In the genomic region with DNA sequence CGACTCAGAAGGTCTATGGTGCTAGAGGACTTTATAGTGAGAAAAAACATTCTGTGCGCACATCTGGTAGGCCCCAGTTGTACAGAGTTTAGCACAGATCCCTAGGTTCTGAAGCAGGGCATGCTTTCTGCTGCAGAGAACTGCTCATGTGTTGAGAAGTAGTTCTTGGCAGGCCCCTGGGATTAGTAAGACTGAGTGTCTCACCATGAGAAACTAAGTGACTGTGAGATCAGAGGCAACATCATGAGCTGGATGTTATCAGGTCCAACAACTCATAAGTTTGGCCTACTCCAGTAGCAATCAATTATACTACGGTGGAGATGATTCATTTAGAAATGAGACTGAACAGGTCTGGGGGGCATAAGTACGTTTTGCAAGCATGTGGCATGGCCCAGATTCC, we compare ENCODE assay signal across 22 cellular contexts.
A peak's percentile ranks its signal among the peaks of the same experiment; 100 is the strongest.
DNase-seq lines count a peak whose midpoint lies in the region; ATAC-seq and TF ChIP-seq lines count a peak whose summit lies in the region.
"Had no signal": no experiment of that assay in that cellular context is flagged by ENCODE, and none has a peak within 500 bp of the region (broad histone marks: within the 10 kb centered on the region; RNA-seq: fewer than 3 reads in every experiment).

No MANE protein-coding gene starts in this region.

- no peaks in the 10 kb centered on the region for H3K36me3 ChIP-seq in GM23248 (ENCODE audit: low read depth)
- H3K36me3 ChIP-seq: suprapubic skin had no signal

- H3K79me2 ChIP-seq in GM23248 (ENCODE audit: insufficient read depth), result no peaks in the 10 kb centered on the region

- H3K27me3 Mint-ChIP-seq in stimulated activated naive CD8-positive, alpha-beta T cell treated with anti-CD3 and anti-CD28 coated beads, Interleukin-15, amount 100 ng/mL, for 72 hours, result no peaks in the 10 kb centered on the region

- H3K4me3 Mint-ChIP-seq in stimulated activated naive CD8-positive, alpha-beta T cell treated with anti-CD3 and anti-CD28 coated beads, Interleukin-15, amount 100 ng/mL, for 72 hours, result no peak overlapping the region
- H3K4me3 Mint-ChIP-seq: CD8-positive, alpha-beta T cell; endodermal cell; neural crest cell; T-helper 1 cell treated with Interleukin-12 subunit alpha and Interleukin-12 subunit beta and Interleukin-4 antibody, amounts not matched to agents 30 μg/mL and 1 μg/mL, for 36 hours had no signal

- 27 to 30% methylated on average over 4 of the region's 4 CpGs for WGBS in GM23248 (ENCODE audit: low coverage in 1 of 2, low lambda C conversion rate in 2 of 2, missing lambda C conversion rate in 2 of 2), 2 experiments

- H3K27me3 ChIP-seq in GM23248 (replicated peaks; ENCODE audit: insufficient read depth), result no peaks in the 10 kb centered on the region
- H3K27me3 ChIP-seq: suprapubic skin had no signal

- no peak overlapping the region for H3K9ac ChIP-seq in GM23248
- H3K9ac ChIP-seq: KMS-11 had no signal

- DNase-seq in AG04449 (ENCODE audit: low read depth, low spot score) (peak; percentile 44), GM23248 (peak; percentile 95), amniotic epithelial cell (ENCODE audit: low read depth) (peak; percentile 82), fibroblast of the aortic adventitia (ENCODE audit: low read depth) (peak; percentile 77), GOT3 (lab: John Stamatoyannopoulos, UW) (no peak)
- no peak for DNase-seq in stimulated activated naive CD8-positive, alpha-beta T cell treated with anti-CD3 and anti-CD28 coated beads, Interleukin-15, amount 100 ng/mL, for 72 hours
- DNase-seq: activated CD4-positive, alpha-beta T cell treated with anti-CD3 and anti-CD28 coated beads, Interleukin-2, amount 50 U/mL, for 48 hours; activated gamma-delta T cell treated with Interleukin-2 at 50 U/mL for 16 hours; aorta; CD8-positive, alpha-beta T cell; endodermal cell; left colon; NCI-H1092 treated with DMSO at 0.1 percent for 48 hours; NCI-H526 treated with DMSO at 0.1 percent for 48 hours; SHP77 treated with DMSO at 0.1 percent for 48 hours had no signal

- in situ Hi-C loops in GM23248 (cut with MboI), result no loop called here

- no peaks in the 10 kb centered on the region for H3K9me3 ChIP-seq in GM23248 (ENCODE audit: low read depth)
- H3K9me3 ChIP-seq: A549, suprapubic skin had no signal

- H2AFZ ChIP-seq in GM23248, result no peak overlapping the region

- H3K4me3 ChIP-seq in AG04449 (ENCODE audit: low read depth, low read length), result no peak overlapping the region
- H3K4me3 ChIP-seq in GM23248, result no peak overlapping the region
- H3K4me3 ChIP-seq in fibroblast of the aortic adventitia (ENCODE audit: low read depth, low read length), result no peak overlapping the region
- H3K4me3 ChIP-seq: A549, suprapubic skin had no signal

- H3F3A ChIP-seq in GM23248 (ENCODE audit: insufficient read depth), result peaks cover 20% of the 10 kb centered on the region

- POLR2A ChIA-PET in AG04449 (lab: Yijun Ruan, JAX), result no interaction called here

- H3K4me2 ChIP-seq in GM23248 (ENCODE audit: unreplicated experiment), result no peak overlapping the region
- H3K4me2 ChIP-seq: A549, KMS-11 had no signal

- CTCF ChIA-PET in AG04449 (lab: Yijun Ruan, JAX), result interaction anchor here (0.8 kb wide), 2 partner anchors 11 to 578 kb away, joined by 3 read pairs; no protein-coding TSS in a partner anchor

- no peak overlapping the region for H3K27ac Mint-ChIP-seq in stimulated activated naive CD8-positive, alpha-beta T cell treated with anti-CD3 and anti-CD28 coated beads, Interleukin-15, amount 100 ng/mL, for 72 hours
- H3K27ac Mint-ChIP-seq: CD8-positive, alpha-beta T cell; endodermal cell; T-helper 1 cell treated with Interleukin-12 subunit alpha and Interleukin-12 subunit beta and Interleukin-4 antibody, amounts not matched to agents 30 μg/mL and 1 μg/mL, for 36 hours had no signal

- ATAC-seq in stimulated activated naive CD8-positive, alpha-beta T cell treated with anti-CD3 and anti-CD28 coated beads, Interleukin-15, amount 100 ng/mL, for 72 hours, result no peak
- ATAC-seq in GM18868 (IDR thresholded peaks at IDR 0.05; ENCODE audit: unreplicated experiment), result no peak
- ATAC-seq in HG02798 (IDR thresholded peaks at IDR 0.05; ENCODE audit: poor library complexity, unreplicated experiment), result no peak
- ATAC-seq: A549; CD8-positive, alpha-beta T cell; left colon had no signal

- H4K20me1 ChIP-seq in GM23248 (ENCODE audit: insufficient read depth), result no peaks in the 10 kb centered on the region

- H3K9me2 ChIP-seq in GM23248 (ENCODE audit: insufficient read depth), result no peaks in the 10 kb centered on the region

- H3K4me1 ChIP-seq in GM23248 (ENCODE audit: insufficient read depth), result peaks cover 6% of the 10 kb centered on the region; the same call in 1 of the 2 replicates
- H3K4me1 ChIP-seq: A549, suprapubic skin had no signal

- no peak overlapping the region for H3K27ac ChIP-seq in GM23248
- H3K27ac ChIP-seq: A549, KMS-11, suprapubic skin had no signal

- TF ChIP-seq CTCF in AG04449 (IDR thresholded peaks at IDR 0.05; ENCODE audit: insufficient read depth, low read length, missing control alignments) (no peak), fibroblast of the aortic adventitia (IDR thresholded peaks at IDR 0.05; ENCODE audit: insufficient read depth, low read length) (no peak)

- H3K9me3 Mint-ChIP-seq in stimulated activated naive CD8-positive, alpha-beta T cell treated with anti-CD3 and anti-CD28 coated beads, Interleukin-15, amount 100 ng/mL, for 72 hours, result no peaks in the 10 kb centered on the region
- H3K9me3 Mint-ChIP-seq: CD8-positive, alpha-beta T cell; endodermal cell; T-helper 1 cell treated with Interleukin-12 subunit alpha and Interleukin-12 subunit beta and Interleukin-4 antibody, amounts not matched to agents 30 μg/mL and 1 μg/mL, for 36 hours had no signal

- H3K4me1 Mint-ChIP-seq in stimulated activated naive CD8-positive, alpha-beta T cell treated with anti-CD3 and anti-CD28 coated beads, Interleukin-15, amount 100 ng/mL, for 72 hours, result no peaks in the 10 kb centered on the region
- H3K4me1 Mint-ChIP-seq: neural crest cell had no signal

Comparison
In these comparisons a context has a peak if more than half of its experiments do, and no peak if none do; other contexts are left out.
1. DNase-seq: peak in AG04449 (single experiment), GM23248 (single experiment), amniotic epithelial cell (single experiment) and fibroblast of the aortic adventitia (single experiment); none in stimulated activated naive CD8-positive, alpha-beta T cell treated with anti-CD3 and anti-CD28 coated beads, Interleukin-15, amount 100 ng/mL, for 72 hours (0 of 2) and GOT3 (single experiment).